ENCODE assay signal across 8 cellular contexts in genomic region chr6:138288428-138289085, GRCh38.
DNase-seq lines count a peak whose midpoint lies in the region; ATAC-seq and TF ChIP-seq lines count a peak whose summit lies in the region.
"Not testable (repeated sequence)": the region's sequence is repeated elsewhere in the genome, so short reads cannot be mapped to it uniquely, and the experiment has no call there.

No MANE protein-coding gene starts in this region.

- not testable (repeated sequence) for H3K27me3 ChIP-seq in IMR-90 (ENCODE audit: control insufficient read depth, insufficient read depth, low read length); SJSA1 (replicated peaks); brain microvascular endothelial cell (replicated peaks); kidney epithelial cell (ENCODE audit: control insufficient read depth, insufficient read depth, low read length); skeletal muscle satellite cell (ENCODE audit: control insufficient read depth, insufficient read depth, low read length)

- not testable (repeated sequence) for H4K91ac ChIP-seq in IMR-90 (ENCODE audit: insufficient read depth, low read depth, low read length)

- CTCF ChIA-PET in AG04449 (lab: Yijun Ruan, JAX), result interaction anchor here (0.9 to 1.4 kb wide), 2 partner anchors 9 to 41 kb away, joined by 3 read pairs; no protein-coding TSS in a partner anchor
- CTCF ChIA-PET in IMR-90 (lab: Yijun Ruan, JAX), result not testable (repeated sequence)

- H3K36me3 ChIP-seq in IMR-90 (ENCODE audit: control insufficient read depth, insufficient read depth, low read length); SJSA1; brain microvascular endothelial cell (replicated peaks); kidney epithelial cell (ENCODE audit: control insufficient read depth, insufficient read depth, low read length); skeletal muscle satellite cell (ENCODE audit: insufficient read depth, low read length): not testable (repeated sequence)

- POLR2A ChIA-PET in AG04449 (lab: Yijun Ruan, JAX); IMR-90 (lab: Charles Lee; ENCODE audit: unreplicated experiment): not testable (repeated sequence)

- not testable (repeated sequence) for H3K14ac ChIP-seq in IMR-90 (replicated peaks; ENCODE audit: low read depth, low read length)

- not testable (repeated sequence) for H2BK5ac ChIP-seq in IMR-90 (ENCODE audit: low read depth, low read length, poor library complexity, severe bottlenecking)

- not testable (repeated sequence) for H3K56ac ChIP-seq in IMR-90 (ENCODE audit: extremely low read depth, insufficient read depth, low read length)

- not testable (repeated sequence) for H4K8ac ChIP-seq in IMR-90 (ENCODE audit: low read depth in 2 of 2, low read length in 2 of 2)

- peak; percentile 75 for ATAC-seq in IMR-90 (ENCODE audit: low read depth)

- dilution Hi-C loops in IMR-90 (cut with HindIII; ENCODE audit: low sequenced_read_pairs, unreplicated experiment), result not testable (repeated sequence)

- intact Hi-C loops in IMR-90 (cut with micrococcal nuclease), result loop anchor here (5.0 kb wide), 1 partner anchor 171 kb away; no protein-coding TSS in a partner anchor

- H2BK15ac ChIP-seq in IMR-90 (ENCODE audit: low read depth, low read length), result not testable (repeated sequence)

- not testable (repeated sequence) for H3K9ac ChIP-seq in IMR-90 (ENCODE audit: low read depth, low read length)
- peak overlapping the region; percentile 18 for H3K9ac ChIP-seq in skeletal muscle satellite cell (ENCODE audit: low read depth, low read length)

- not testable (repeated sequence) for H2BK120ac ChIP-seq in IMR-90 (ENCODE audit: low read depth, low read length)

- not testable (repeated sequence) for TF ChIP-seq RAD21 in IMR-90 (IDR thresholded peaks at IDR 0.05; ENCODE audit: low read length)

- H4K5ac ChIP-seq in IMR-90 (ENCODE audit: low read depth, low read length), result not testable (repeated sequence)

- BruUV-seq in IMR-90 (replicated peaks; lab: Mats Ljungman, UMichigan), result not testable (repeated sequence)

- H3K4me3 ChIP-seq in AG04449 (ENCODE audit: low read depth, low read length); IMR-90 (ENCODE audit: insufficient read depth, low read depth, low read length); SJSA1; brain microvascular endothelial cell (ENCODE audit: low read depth, low read length); kidney epithelial cell (ENCODE audit: low read depth, low read length); skeletal muscle satellite cell (ENCODE audit: low read length): not testable (repeated sequence)

- H2AFZ ChIP-seq in IMR-90 (replicated peaks; ENCODE audit: low read length, poor library complexity), result not testable (repeated sequence)

- H3K18ac ChIP-seq in IMR-90 (ENCODE audit: low read depth, low read length), result not testable (repeated sequence)

- not testable (repeated sequence) for H4K20me1 ChIP-seq in IMR-90 (ENCODE audit: insufficient read depth, low read length)

- not testable (repeated sequence) for TF ChIP-seq CTCF in AG04449 (IDR thresholded peaks at IDR 0.05; ENCODE audit: insufficient read depth, low read length, missing control alignments); IMR-90 (conservative IDR thresholded peaks at IDR 0.05; ENCODE audit: low read depth, low read length); brain microvascular endothelial cell (IDR thresholded peaks at IDR 0.05; ENCODE audit: low read depth, low read length, missing control alignments); kidney epithelial cell (IDR thresholded peaks at IDR 0.05; ENCODE audit: insufficient read depth, low read length, poor library complexity, severe bottlenecking)

- 42% methylated on average over 2 of the region's 6 CpGs; no CpG with 5 or more reads in 1 of the 2 experiments for WGBS in IMR-90 (ENCODE audit: extremely low coverage in 2 of 2, insufficient read length in 1 of 2), 2 experiments

- H2BK20ac ChIP-seq in IMR-90 (ENCODE audit: low read depth, low read length), result peak overlapping the region; percentile 20; the same call in 1 of the 2 replicates

- H2AK9ac ChIP-seq in IMR-90 (replicated peaks; ENCODE audit: low read depth, low read length, poor library complexity), result not testable (repeated sequence)

- H3K4me2 ChIP-seq in IMR-90 (ENCODE audit: low read depth, low read length); skeletal muscle satellite cell (ENCODE audit: low read length): not testable (repeated sequence)

- H3K79me1 ChIP-seq in IMR-90 (ENCODE audit: low read depth in 1 of 2, low read length in 2 of 2), result not testable (repeated sequence)

- peak; percentile 87 for DNase-seq in AG04449 (ENCODE audit: low read depth, low spot score)
- DNase-seq in GM04503 (ENCODE audit: low read depth), result peak; percentile 90
- peak; percentile 83 for DNase-seq in IMR-90
- DNase-seq in SJSA1 (ENCODE audit: low read depth in 1 of 2, low spot score in 2 of 2), result peak; percentile 73 to 85
- DNase-seq in brain microvascular endothelial cell, result peak; percentile 87
- DNase-seq in fibroblast of gingiva (ENCODE audit: low read depth), result peak; percentile 93
- DNase-seq in kidney epithelial cell (ENCODE audit: low read depth), result peak; percentile 86

- TF ChIP-seq POLR2A in IMR-90 (IDR thresholded peaks at IDR 0.05; ENCODE audit: low read depth, low read length), result not testable (repeated sequence)

- H3K9me1 ChIP-seq in IMR-90 (ENCODE audit: insufficient read depth, low read length), result not testable (repeated sequence)

- in situ Hi-C loops in IMR-90 (cut with MboI; ENCODE audit: low sequenced_read_pairs); brain microvascular endothelial cell (cut with HindIII; ENCODE audit: low pct_ligation_motif_present, low sequenced_read_pairs): not testable (repeated sequence)

- H3K9me3 ChIP-seq in IMR-90 (ENCODE audit: control insufficient read depth, insufficient read depth, low read length); SJSA1 (replicated peaks); skeletal muscle satellite cell (replicated peaks; ENCODE audit: low read length): not testable (repeated sequence)

- H3K27ac ChIP-seq in IMR-90 (ENCODE audit: insufficient read depth, low read length), result not testable (repeated sequence)
- H3K27ac ChIP-seq in SJSA1, result peak overlapping the region; percentile 71
- H3K27ac ChIP-seq in brain microvascular endothelial cell, result peak overlapping the region; percentile 43

- H2AK5ac ChIP-seq in IMR-90 (ENCODE audit: low read depth, low read length), result not testable (repeated sequence)

- not testable (repeated sequence) for H3K4ac ChIP-seq in IMR-90 (ENCODE audit: low read depth, low read length)

- H3K4me1 ChIP-seq in IMR-90 (ENCODE audit: control insufficient read depth, insufficient read depth, low read length), result not testable (repeated sequence)
- H3K4me1 ChIP-seq in SJSA1 (replicated peaks) (peaks cover 20% of the 10 kb centered on the region), skeletal muscle satellite cell (ENCODE audit: control insufficient read depth, insufficient read depth, low read length) (peaks cover 38% of the 10 kb centered on the region)

- H3K23ac ChIP-seq in IMR-90 (ENCODE audit: low read depth, low read length), result not testable (repeated sequence)

TF ChIP-seq in IMR-90, 13 proteins besides CTCF, POLR2A, EP300 and RAD21:
- TF ChIP-seq CEBPB (IDR thresholded peaks at IDR 0.05; ENCODE audit: low read depth, low read length), result peak; percentile 38; the same call in 1 of the 2 replicates
